ENCODE assay signal across 12 cellular contexts in the genomic region with DNA sequence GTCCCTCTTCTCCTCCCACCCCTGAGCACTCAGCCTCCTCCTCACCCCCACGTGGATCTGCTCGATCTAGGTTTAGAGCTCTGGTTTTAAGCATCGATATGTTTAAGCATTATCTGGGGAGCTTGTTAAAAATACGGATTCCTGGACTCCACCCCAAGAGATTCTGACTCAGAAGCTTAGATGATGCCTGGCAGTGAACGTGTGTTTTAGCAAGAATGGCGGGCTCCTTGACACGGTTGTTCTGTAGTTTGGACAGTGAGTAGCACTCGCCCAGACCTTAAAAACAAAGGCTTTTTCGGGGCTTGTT. TPM values are rescaled to one million over a fixed set of nuclear protein-coding genes. Genes with fewer than 3 reads are reported as not detected.
A peak's percentile ranks its signal among the peaks of the same experiment; 100 is the strongest.
DNase-seq lines count a peak whose midpoint lies in the region; ATAC-seq and TF ChIP-seq lines count a peak whose summit lies in the region.
"Had no signal": no experiment of that assay in that cellular context is flagged by ENCODE, and none has a peak within 500 bp of the region (broad histone marks: within the 10 kb centered on the region; RNA-seq: fewer than 3 reads in every experiment).

No MANE protein-coding gene starts in this region.

- no peak overlapping the region for H3K18ac ChIP-seq in mesenchymal stem cell (ENCODE audit: low read depth in 1 of 2, low read length in 2 of 2)

- H4K8ac ChIP-seq in mesenchymal stem cell (ENCODE audit: low read length) = no peak overlapping the region

- H3K4me1 ChIP-seq in heart right ventricle (peaks cover 36 to 88% (median 81%) of the 10 kb centered on the region in 9 donors), mesenchymal stem cell (ENCODE audit: control insufficient read depth, insufficient read depth, low read depth, low read length) (peaks cover 5% of the 10 kb centered on the region), tibial artery (peaks cover 17 to 99% (median 89%) of the 10 kb centered on the region in 4 donors), PC-3 (ENCODE audit: insufficient read depth, low read length) (no peaks in the 10 kb centered on the region)

- H3F3A ChIP-seq in PC-3 (ENCODE audit: low read length, unreplicated experiment) = no peaks in the 10 kb centered on the region

- no peaks in the 10 kb centered on the region for H3K9me2 ChIP-seq in PC-3 (replicated peaks; ENCODE audit: low read length)

- H3K4me2 ChIP-seq in mesenchymal stem cell (ENCODE audit: low read length, poor library complexity, severe bottlenecking) = no peak overlapping the region
- H3K4me2 ChIP-seq in PC-3 (ENCODE audit: low read length) = no peak overlapping the region

- no peaks in the 10 kb centered on the region for H3K27me3 ChIP-seq in heart right ventricle
- peaks cover 0 to 40% of the 10 kb centered on the region in 2 experiments for H3K27me3 ChIP-seq in mesenchymal stem cell (ENCODE audit: control insufficient read depth in 1 of 2, insufficient read depth in 1 of 2, low read length in 2 of 2)
- no peaks in the 10 kb centered on the region for H3K27me3 ChIP-seq in tibial artery
- H3K27me3 ChIP-seq in PC-3 (ENCODE audit: low read length) = peaks cover 73% of the 10 kb centered on the region
- H3K27me3 ChIP-seq: right lobe of liver had no signal

- H4K20me1 ChIP-seq in PC-3 (ENCODE audit: low read length) = no peaks in the 10 kb centered on the region

- H3K79me2 ChIP-seq in PC-3 (ENCODE audit: low read length) = no peaks in the 10 kb centered on the region

- H2BK15ac ChIP-seq in mesenchymal stem cell (ENCODE audit: low read depth, poor library complexity, severe bottlenecking) = no peak overlapping the region

- no peak overlapping the region for H2BK12ac ChIP-seq in mesenchymal stem cell (ENCODE audit: low read length in 2 of 2)

- H3K4me3 ChIP-seq in heart right ventricle (no peak overlapping the region), mesenchymal stem cell (ENCODE audit: insufficient read depth in 1 of 2, low read depth in 1 of 2, low read length in 2 of 2) (no peak overlapping the region), tibial artery (peak overlapping the region in 1 of 2 donors; percentile 37), PC-3 (ENCODE audit: low read length) (no peak overlapping the region)
- H3K4me3 ChIP-seq: lung, right lobe of liver had no signal

- no peaks in the 10 kb centered on the region for H3K27me3 Mint-ChIP-seq in activated T-helper 2 cell treated with anti-CD3 and anti-CD28 coated beads, Interferon-gamma antibody, Interleukin-2, Interleukin-4, amounts not matched to agents 10 μg/mL and 5 μg/mL and 100 μg/mL, durations not matched to agents 14 hours and 24 hours and 36 hours (ENCODE audit: low read depth)

- intact Hi-C loops in heart right ventricle (cut with DNase I) = loop anchor here in 6 of 10 donors (2.0 to 10.0 kb wide), 7 partner anchors 39 to 256 kb away; no protein-coding TSS in a partner anchor
- intact Hi-C loops in left ventricle myocardium superior (cut with micrococcal nuclease) = no loop called here
- intact Hi-C loops in activated T-helper 2 cell treated with anti-CD3 and anti-CD28 coated beads, Interferon-gamma antibody, Interleukin-2, Interleukin-4, amounts not matched to agents 10 μg/mL and 5 μg/mL and 100 μg/mL, durations not matched to agents 14 hours and 24 hours and 36 hours (cut with micrococcal nuclease) = loop anchor here (1.0 to 5.0 kb wide), 8 partner anchors 8 to 461 kb away; a partner anchor contains a TSS
- intact Hi-C loops in tibial artery (cut with DNase I; ENCODE audit: low total_unique reads) = no loop called here
- intact Hi-C loops in PC-3 (cut with micrococcal nuclease) = no loop called here

- no peak overlapping the region for H3K4ac ChIP-seq in mesenchymal stem cell (ENCODE audit: low read depth in 1 of 2, low read length in 2 of 2)

- H3K9me3 ChIP-seq in heart right ventricle (no peaks in the 10 kb centered on the region), mesenchymal stem cell (ENCODE audit: control insufficient read depth, low read length) (no peaks in the 10 kb centered on the region), tibial artery (no peaks in the 10 kb centered on the region), PC-3 (ENCODE audit: low read length) (no peaks in the 10 kb centered on the region)
- H3K9me3 ChIP-seq: right lobe of liver had no signal

- CTCF ChIA-PET in PC-3 (lab: Charles Lee) = no interaction called here

- TF ChIP-seq CTCF in heart right ventricle (IDR thresholded peaks at IDR 0.05) = no peak
- TF ChIP-seq CTCF in tibial artery (IDR thresholded peaks at IDR 0.05) = no peak
- TF ChIP-seq CTCF in PC-3 (conservative IDR thresholded peaks at IDR 0.05; ENCODE audit: low read depth, low read length) = no peak

- H2AFZ ChIP-seq in mesenchymal stem cell (ENCODE audit: low read depth, low read length) (no peak overlapping the region), PC-3 (ENCODE audit: low read length) (no peak overlapping the region)

- POLR2A ChIA-PET in PC-3 (lab: Charles Lee; ENCODE audit: unreplicated experiment) = no interaction called here

- H3K36me3 ChIP-seq in heart right ventricle (no peaks in the 10 kb centered on the region), mesenchymal stem cell (ENCODE audit: control insufficient read depth in 1 of 2, insufficient read depth in 2 of 2, low read depth in 1 of 2, low read length in 2 of 2) (no peaks in the 10 kb centered on the region), tibial artery (no peaks in the 10 kb centered on the region), PC-3 (ENCODE audit: low read depth, low read length) (no peaks in the 10 kb centered on the region)
- H3K36me3 ChIP-seq: right lobe of liver had no signal

- H3K27ac ChIP-seq in heart right ventricle (peak overlapping the region in 9 of 10 donors; percentile 49 to 81 (median 69)), mesenchymal stem cell (ENCODE audit: low read length, poor library complexity, severe bottlenecking) (no peak overlapping the region), tibial artery (peak overlapping the region; percentile 69 to 79), PC-3 (ENCODE audit: low read length) (no peak overlapping the region)
- H3K27ac ChIP-seq: right lobe of liver had no signal

- H2AK5ac ChIP-seq in mesenchymal stem cell (ENCODE audit: low read length, severe bottlenecking) = no peak overlapping the region

- BruUV-seq in PC-3 (replicated peaks; lab: Mats Ljungman, UMichigan) = no TSS peak

- H3K4me3 Mint-ChIP-seq in activated T-helper 2 cell treated with anti-CD3 and anti-CD28 coated beads, Interferon-gamma antibody, Interleukin-2, Interleukin-4, amounts not matched to agents 10 μg/mL and 5 μg/mL and 100 μg/mL, durations not matched to agents 14 hours and 24 hours and 36 hours (ENCODE audit: low read depth) = no peak overlapping the region

- no peaks in the 10 kb centered on the region for H3K9me3 Mint-ChIP-seq in activated T-helper 2 cell treated with anti-CD3 and anti-CD28 coated beads, Interferon-gamma antibody, Interleukin-2, Interleukin-4, amounts not matched to agents 10 μg/mL and 5 μg/mL and 100 μg/mL, durations not matched to agents 14 hours and 24 hours and 36 hours

- 70 to 74% methylated on average over 9 of the region's 9 CpGs for whole genome bisulfite sequencing in heart right ventricle, 2 donors
- 89% methylated on average over 9 of the region's 9 CpGs for WGBS in mesenchymal stem cell

- H3K23ac ChIP-seq in mesenchymal stem cell (ENCODE audit: low read length in 2 of 2) = no peak overlapping the region

- peaks cover 59% of the 10 kb centered on the region for H3K4me1 Mint-ChIP-seq in activated T-helper 2 cell treated with anti-CD3 and anti-CD28 coated beads, Interferon-gamma antibody, Interleukin-2, Interleukin-4, amounts not matched to agents 10 μg/mL and 5 μg/mL and 100 μg/mL, durations not matched to agents 14 hours and 24 hours and 36 hours (ENCODE audit: low read depth)

- peak overlapping the region; percentile 84 for H3K27ac Mint-ChIP-seq in activated T-helper 2 cell treated with anti-CD3 and anti-CD28 coated beads, Interferon-gamma antibody, Interleukin-2, Interleukin-4, amounts not matched to agents 10 μg/mL and 5 μg/mL and 100 μg/mL, durations not matched to agents 14 hours and 24 hours and 36 hours

- H3K36me3 Mint-ChIP-seq in activated T-helper 2 cell treated with anti-CD3 and anti-CD28 coated beads, Interferon-gamma antibody, Interleukin-2, Interleukin-4, amounts not matched to agents 10 μg/mL and 5 μg/mL and 100 μg/mL, durations not matched to agents 14 hours and 24 hours and 36 hours (ENCODE audit: low read depth) = no peaks in the 10 kb centered on the region

- no peak for DNase-seq in heart right ventricle
- DNase-seq in left ventricle myocardium superior = no peak
- DNase-seq in activated T-helper 2 cell treated with anti-CD3 and anti-CD28 coated beads, Interferon-gamma antibody, Interleukin-2, Interleukin-4, amounts not matched to agents 10 μg/mL and 5 μg/mL and 100 μg/mL, durations not matched to agents 14 hours and 24 hours and 36 hours (ENCODE audit: low spot score) = no peak
- DNase-seq in mesenchymal stem cell = no peak
- no peak for DNase-seq in tibial artery
- no peak for DNase-seq in PC-3
- DNase-seq in AG08395 (ENCODE audit: low spot score) = no peak
- no peak for DNase-seq in 8988T
- DNase-seq: AML-193, NCI-H2171, right lobe of liver had no signal

- ATAC-seq in heart right ventricle (no peak), left ventricle myocardium superior (no peak), PC-3 (no peak)
- ATAC-seq: right lobe of liver had no signal

- H3K14ac ChIP-seq in mesenchymal stem cell (ENCODE audit: low read length in 2 of 2) = no peak overlapping the region

- peak overlapping the region; percentile 75 for H3K9ac ChIP-seq in mesenchymal stem cell (ENCODE audit: low read length)
- no peak overlapping the region for H3K9ac ChIP-seq in PC-3 (ENCODE audit: low read length)

- H3K79me1 ChIP-seq in mesenchymal stem cell (replicated peaks; ENCODE audit: low read length, poor library complexity, severe bottlenecking) = no peaks in the 10 kb centered on the region

- no peak overlapping the region for H2BK5ac ChIP-seq in mesenchymal stem cell (ENCODE audit: low read depth, low read length, poor library complexity, severe bottlenecking)

- no peak overlapping the region for H4K91ac ChIP-seq in mesenchymal stem cell (ENCODE audit: low read length)

- H2BK120ac ChIP-seq in mesenchymal stem cell (ENCODE audit: low read depth, low read length) = no peak overlapping the region

RNA-seq across cellular contexts. Expression of a gene that starts 47.3 kb away (rescaled TPM):
- total RNA-seq in heart right ventricle = 10 to 100 TPM; 26.3 to 74.6 (median 35.4) TPM
- 10 to 100 TPM in 1 of 2 donors, 1 to 10 TPM in 1; 5.4 to 12.1 TPM for polyA plus RNA-seq in heart right ventricle
- total RNA-seq in left ventricle myocardium superior = 26.0 TPM
- 30.5 and 32.7 TPM in 2 replicates for total RNA-seq in activated T-helper 2 cell treated with anti-CD3 and anti-CD28 coated beads, Interferon-gamma antibody, Interleukin-2, Interleukin-4, amounts not matched to agents 10 μg/mL and 5 μg/mL and 100 μg/mL, durations not matched to agents 14 hours and 24 hours and 36 hours
- 0.23 TPM for polyA plus RNA-seq in mesenchymal stem cell (2013, experiment 1 of 2)
- polyA plus RNA-seq in mesenchymal stem cell (2013, experiment 2 of 2) = 0.41 TPM
- total RNA-seq in PC-3 (2014; rRNA removed) = not detected in 2 replicates

Comparison
In these comparisons a context has a peak if more than half of its experiments do, and no peak if none do; other contexts are left out.
1. intact Hi-C loops: an anchor here in heart right ventricle (2.0 to 10.0 kb wide) and activated T-helper 2 cell treated with anti-CD3 and anti-CD28 coated beads, Interferon-gamma antibody, Interleukin-2, Interleukin-4, amounts not matched to agents 10 μg/mL and 5 μg/mL and 100 μg/mL, durations not matched to agents 14 hours and 24 hours and 36 hours (1.0 to 5.0 kb wide); none called in left ventricle myocardium superior, tibial artery and PC-3.
2. H3K27ac ChIP-seq: peak in heart right ventricle (9 of 10) and tibial artery (2 of 2); none in mesenchymal stem cell (single experiment) and PC-3 (single experiment).
3. RNA of a gene that starts 47.3 kb away (total RNA-seq): 26.3 to 74.6 TPM in heart right ventricle, 30.5 to 32.7 TPM in activated T-helper 2 cell treated with anti-CD3 and anti-CD28 coated beads, Interferon-gamma antibody, Interleukin-2, Interleukin-4, amounts not matched to agents 10 μg/mL and 5 μg/mL and 100 μg/mL, durations not matched to agents 14 hours and 24 hours and 36 hours and 26.0 TPM in left ventricle myocardium superior (single experiment); not detected in PC-3; every median in the first group is over 10 times any median in the second.